Comparison of ENCODE assay signal across 8 cellular contexts in the genomic region with DNA sequence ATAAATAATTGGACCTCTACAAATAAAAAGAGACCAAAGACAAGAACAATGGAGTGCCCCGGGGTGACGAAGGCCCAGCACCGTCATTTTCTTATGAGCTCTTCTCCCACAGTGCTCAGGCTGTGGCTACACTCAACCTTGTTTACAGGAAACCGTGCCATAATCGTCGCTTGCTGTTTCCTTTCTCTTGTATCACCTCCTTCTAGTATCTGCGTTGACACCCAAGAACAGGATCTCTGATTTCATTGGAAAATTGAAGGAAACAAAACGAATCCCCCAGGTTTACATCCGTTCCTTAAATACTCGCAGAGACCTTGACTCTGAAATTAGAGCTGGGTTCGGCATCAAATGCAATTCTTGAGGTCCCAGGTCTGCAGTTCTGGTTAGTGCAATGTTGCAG. TPM values are rescaled to one million over a fixed set of nuclear protein-coding genes. Genes with fewer than 3 reads are reported as not detected.
DNase-seq lines count a peak whose midpoint lies in the region; ATAC-seq and TF ChIP-seq lines count a peak whose summit lies in the region.

No MANE protein-coding gene starts in this region.

- WGBS in upper lobe of left lung, 2 donors = 1 to 2% methylated on average over 11 of the region's 11 CpGs

- H3K4me1 ChIP-seq in upper lobe of left lung = peaks cover 29 to 54% (median 30%) of the 10 kb centered on the region in 4 donors

- no peak for TF ChIP-seq EP300 in upper lobe of left lung (IDR thresholded peaks at IDR 0.05)

- H3K4me3 ChIP-seq in upper lobe of left lung = peak overlapping the region in 3 of 4 donors; percentile 6 to 47 (median 13)

- TF ChIP-seq CTCF in upper lobe of left lung (IDR thresholded peaks at IDR 0.05) = no peak

- H3K36me3 ChIP-seq in upper lobe of left lung = no peaks in the 10 kb centered on the region

- peak overlapping the region; percentile 81 for H3K27ac Mint-ChIP-seq in activated naive CD4-positive, alpha-beta T cell treated with anti-CD3 and anti-CD28 coated beads, Interleukin-2, amount 10 ng/mL, durations not matched to agents 7 days and 5 days
- H3K27ac Mint-ChIP-seq in activated naive CD8-positive, alpha-beta T cell treated with anti-CD3 and anti-CD28 coated beads, Interleukin-2, amount 10 ng/mL, durations not matched to agents 7 days and 5 days = peak overlapping the region; percentile 77

- peaks cover 70% of the 10 kb centered on the region for H3K27me3 Mint-ChIP-seq in activated naive CD4-positive, alpha-beta T cell treated with anti-CD3 and anti-CD28 coated beads, Interleukin-2, amount 10 ng/mL, durations not matched to agents 7 days and 5 days
- peaks cover 48% of the 10 kb centered on the region for H3K27me3 Mint-ChIP-seq in activated naive CD8-positive, alpha-beta T cell treated with anti-CD3 and anti-CD28 coated beads, Interleukin-2, amount 10 ng/mL, durations not matched to agents 7 days and 5 days

- POLR2A ChIA-PET in activated naive CD8-positive, alpha-beta T cell treated with anti-CD3 and anti-CD28 coated beads, Interleukin-2, amount 10 ng/mL, durations not matched to agents 7 days and 5 days (lab: Charles Lee) = interaction anchor here (2.9 kb wide), 1 partner anchor 17 kb away, joined by 10 read pairs; no protein-coding TSS in a partner anchor

- no peaks in the 10 kb centered on the region for H3K9me3 ChIP-seq in upper lobe of left lung

- H3K4me3 Mint-ChIP-seq in activated naive CD4-positive, alpha-beta T cell treated with anti-CD3 and anti-CD28 coated beads, Interleukin-2, amount 10 ng/mL, durations not matched to agents 7 days and 5 days = peak overlapping the region; percentile 24
- peak overlapping the region; percentile 61 for H3K4me3 Mint-ChIP-seq in activated naive CD8-positive, alpha-beta T cell treated with anti-CD3 and anti-CD28 coated beads, Interleukin-2, amount 10 ng/mL, durations not matched to agents 7 days and 5 days

- no peaks in the 10 kb centered on the region for H3K9me3 Mint-ChIP-seq in activated naive CD4-positive, alpha-beta T cell treated with anti-CD3 and anti-CD28 coated beads, Interleukin-2, amount 10 ng/mL, durations not matched to agents 7 days and 5 days
- H3K9me3 Mint-ChIP-seq in activated naive CD8-positive, alpha-beta T cell treated with anti-CD3 and anti-CD28 coated beads, Interleukin-2, amount 10 ng/mL, durations not matched to agents 7 days and 5 days = no peaks in the 10 kb centered on the region

- peaks cover 0 to 19% (median 7%) of the 10 kb centered on the region in 4 donors for H3K27me3 ChIP-seq in upper lobe of left lung

- no peaks in the 10 kb centered on the region for H3K36me3 Mint-ChIP-seq in activated naive CD4-positive, alpha-beta T cell treated with anti-CD3 and anti-CD28 coated beads, Interleukin-2, amount 10 ng/mL, durations not matched to agents 7 days and 5 days
- no peaks in the 10 kb centered on the region for H3K36me3 Mint-ChIP-seq in activated naive CD8-positive, alpha-beta T cell treated with anti-CD3 and anti-CD28 coated beads, Interleukin-2, amount 10 ng/mL, durations not matched to agents 7 days and 5 days

- no peak for TF ChIP-seq POLR2A in upper lobe of left lung (IDR thresholded peaks at IDR 0.05)

- peak; percentile 43 for DNase-seq in activated naive CD4-positive, alpha-beta T cell treated with anti-CD3 and anti-CD28 coated beads, Interleukin-2, amount 10 ng/mL, durations not matched to agents 7 days and 5 days
- no peak for DNase-seq in activated naive CD4-positive, alpha-beta T cell (lab: John Stamatoyannopoulos, UW)
- DNase-seq in activated naive CD8-positive, alpha-beta T cell treated with anti-CD3 and anti-CD28 coated beads, Interleukin-2, amount 10 ng/mL, durations not matched to agents 7 days and 5 days = no peak
- DNase-seq in iris pigment epithelial cell (ENCODE audit: low read depth) = peak; percentile 34
- no peak for DNase-seq in upper lobe of left lung
- no peak for DNase-seq in NCI-H1048 (lab: John Stamatoyannopoulos, UW)

- peak; percentile 66 for ATAC-seq in activated naive CD8-positive, alpha-beta T cell treated with anti-CD3 and anti-CD28 coated beads, Interleukin-2, amount 10 ng/mL, durations not matched to agents 7 days and 5 days (ENCODE audit: low read depth)
- ATAC-seq in upper lobe of left lung (ENCODE audit: low FRiP score in 2 of 2) (no peak), HG03571 (IDR thresholded peaks at IDR 0.05; ENCODE audit: unreplicated experiment) (no peak), GM18907 (IDR thresholded peaks at IDR 0.05; ENCODE audit: unreplicated experiment) (no peak)

- peaks cover 44% of the 10 kb centered on the region for H3K4me1 Mint-ChIP-seq in activated naive CD4-positive, alpha-beta T cell treated with anti-CD3 and anti-CD28 coated beads, Interleukin-2, amount 10 ng/mL, durations not matched to agents 7 days and 5 days
- peaks cover 27% of the 10 kb centered on the region for H3K4me1 Mint-ChIP-seq in activated naive CD8-positive, alpha-beta T cell treated with anti-CD3 and anti-CD28 coated beads, Interleukin-2, amount 10 ng/mL, durations not matched to agents 7 days and 5 days

- CTCF ChIA-PET in activated naive CD4-positive, alpha-beta T cell treated with anti-CD3 and anti-CD28 coated beads, Interleukin-2, amount 10 ng/mL, durations not matched to agents 7 days and 5 days (lab: Charles Lee) = interaction anchor here (0.7 to 11.2 kb wide), 24 partner anchors 11 to 1343 kb away, joined by 3 to 84 read pairs (median 3); no protein-coding TSS in a partner anchor

- H3K27ac ChIP-seq in upper lobe of left lung = no peak overlapping the region

RNA-seq across cellular contexts. Expression of a gene that starts 1.7 kb away (rescaled TPM):
- total RNA-seq in activated naive CD8-positive, alpha-beta T cell treated with anti-CD3 and anti-CD28 coated beads, Interleukin-2, amount 10 ng/mL, durations not matched to agents 7 days and 5 days = 10 to 100 TPM in 1 of 2 experiments, 1 to 10 TPM in 1; 7.8 to 12.5 TPM
- total RNA-seq in upper lobe of left lung = 100 to 1,000 TPM in 1 of 6 donors, 10 to 100 TPM in 5; 21.5 to 107 (median 40.1) TPM

RNA-seq across cellular contexts. Expression of a gene that starts 34.5 kb away (rescaled TPM):
- total RNA-seq in activated naive CD8-positive, alpha-beta T cell treated with anti-CD3 and anti-CD28 coated beads, Interleukin-2, amount 10 ng/mL, durations not matched to agents 7 days and 5 days = not detected
- total RNA-seq in upper lobe of left lung = under 1 TPM in 2 of 6 donors, not detected in 4; 0.17 to 0.23 TPM

RNA-seq across cellular contexts. Expression of a gene that starts 49.9 kb away (rescaled TPM):
- not detected for total RNA-seq in activated naive CD8-positive, alpha-beta T cell treated with anti-CD3 and anti-CD28 coated beads, Interleukin-2, amount 10 ng/mL, durations not matched to agents 7 days and 5 days
- not detected for total RNA-seq in upper lobe of left lung

Comparison
In these comparisons a context has a peak if more than half of its experiments do, and no peak if none do; other contexts are left out.
1. DNase-seq: peak in activated naive CD4-positive, alpha-beta T cell treated with anti-CD3 and anti-CD28 coated beads, Interleukin-2, amount 10 ng/mL, durations not matched to agents 7 days and 5 days (single experiment) and iris pigment epithelial cell (single experiment); none in activated naive CD4-positive, alpha-beta T cell (0 of 4), activated naive CD8-positive, alpha-beta T cell treated with anti-CD3 and anti-CD28 coated beads, Interleukin-2, amount 10 ng/mL, durations not matched to agents 7 days and 5 days (single experiment), upper lobe of left lung (0 of 2) and NCI-H1048 (single experiment).